12 cellular contexts compared by ENCODE assay signal in genomic region chr15:84752195-84752594, GRCh38. TPM values are rescaled to one million over a fixed set of nuclear protein-coding genes. Genes with fewer than 3 reads are reported as not detected.
DNase-seq lines count a peak whose midpoint lies in the region; ATAC-seq and TF ChIP-seq lines count a peak whose summit lies in the region.
"Had no signal": no experiment of that assay in that cellular context is flagged by ENCODE, and none has a peak within 500 bp of the region (broad histone marks: within the 10 kb centered on the region; RNA-seq: fewer than 3 reads in every experiment).

No MANE protein-coding gene starts in this region.

- DNase-seq in activated T-cell treated with anti-CD3 and anti-CD28 coated beads, Interleukin-2, amount 50 U/mL, for 24 hours, result no peak
- DNase-seq in activated T-cell treated with anti-CD3 and anti-CD28 coated beads for 4 hours (no peak), immature natural killer cell (no peak), COLO829 (ENCODE audit: low spot score) (no peak)
- DNase-seq: activated CD8-positive, alpha-beta memory T cell treated with anti-CD3 and anti-CD28 coated beads, Interleukin-2, amount 50 U/mL, for 48 hours; central memory CD4-positive, alpha-beta T cell; NCI-H146; T1000 had no signal

- peak overlapping the region; percentile 10 for H3K4me3 Mint-ChIP-seq in activated T-cell treated with anti-CD3 and anti-CD28 coated beads, Interleukin-2, amount 50 U/mL, for 24 hours
- no peak overlapping the region for H3K4me3 Mint-ChIP-seq in immature natural killer cell
- H3K4me3 Mint-ChIP-seq in stimulated activated memory B cell treated with anti-CD40 and anti-IgM and Interleukin-4, amounts not matched to agents 10 μg/mL and 1 μg/mL and 100 μg/mL, for 72 hours, result no peak overlapping the region

- ATAC-seq in SK-N-SH treated with all-trans-retinoic acid at 6 μM for 48 hours (no peak), GM21529 (IDR thresholded peaks at IDR 0.05; ENCODE audit: unreplicated experiment) (no peak), GM18861 (IDR thresholded peaks at IDR 0.05; ENCODE audit: unreplicated experiment) (no peak)
- no peak for ATAC-seq in stimulated activated memory B cell treated with anti-CD40 and anti-IgM and Interleukin-4, amounts not matched to agents 10 μg/mL and 1 μg/mL and 100 μg/mL, for 72 hours

- H3K4me1 Mint-ChIP-seq in activated T-cell treated with anti-CD3 and anti-CD28 coated beads, Interleukin-2, amount 50 U/mL, for 24 hours (ENCODE audit: low read depth), result peaks cover 67% of the 10 kb centered on the region
- peaks cover 68 to 81% of the 10 kb centered on the region in 2 donors for H3K4me1 Mint-ChIP-seq in immature natural killer cell
- H3K4me1 Mint-ChIP-seq in stimulated activated memory B cell treated with anti-CD40 and anti-IgM and Interleukin-4, amounts not matched to agents 10 μg/mL and 1 μg/mL and 100 μg/mL, for 72 hours, result peaks cover 79% of the 10 kb centered on the region

- no peaks in the 10 kb centered on the region for H3K27me3 Mint-ChIP-seq in activated T-cell treated with anti-CD3 and anti-CD28 coated beads, Interleukin-2, amount 50 U/mL, for 24 hours
- peaks cover 8 to 20% (median 17%) of the 10 kb centered on the region in 3 donors for H3K27me3 Mint-ChIP-seq in immature natural killer cell (ENCODE audit: low read depth in 3 of 3)
- no peaks in the 10 kb centered on the region for H3K27me3 Mint-ChIP-seq in stimulated activated memory B cell treated with anti-CD40 and anti-IgM and Interleukin-4, amounts not matched to agents 10 μg/mL and 1 μg/mL and 100 μg/mL, for 72 hours

- H3K27ac Mint-ChIP-seq in activated T-cell treated with anti-CD3 and anti-CD28 coated beads, Interleukin-2, amount 50 U/mL, for 24 hours, result peak overlapping the region; percentile 61
- H3K27ac Mint-ChIP-seq in immature natural killer cell, result peak overlapping the region; percentile 1 to 76 (median 24)
- H3K27ac Mint-ChIP-seq in stimulated activated memory B cell treated with anti-CD40 and anti-IgM and Interleukin-4, amounts not matched to agents 10 μg/mL and 1 μg/mL and 100 μg/mL, for 72 hours, result peak overlapping the region; percentile 3

- H3K9me3 Mint-ChIP-seq in activated T-cell treated with anti-CD3 and anti-CD28 coated beads, Interleukin-2, amount 50 U/mL, for 24 hours, result no peaks in the 10 kb centered on the region
- no peaks in the 10 kb centered on the region for H3K9me3 Mint-ChIP-seq in immature natural killer cell
- H3K9me3 Mint-ChIP-seq in stimulated activated memory B cell treated with anti-CD40 and anti-IgM and Interleukin-4, amounts not matched to agents 10 μg/mL and 1 μg/mL and 100 μg/mL, for 72 hours, result no peaks in the 10 kb centered on the region

- H3K36me3 Mint-ChIP-seq in activated T-cell treated with anti-CD3 and anti-CD28 coated beads, Interleukin-2, amount 50 U/mL, for 24 hours (ENCODE audit: low read depth), result peaks cover 60% of the 10 kb centered on the region
- H3K36me3 Mint-ChIP-seq in immature natural killer cell, result peaks cover 0 to 3% (median 0%) of the 10 kb centered on the region in 3 donors
- peaks cover 19% of the 10 kb centered on the region for H3K36me3 Mint-ChIP-seq in stimulated activated memory B cell treated with anti-CD40 and anti-IgM and Interleukin-4, amounts not matched to agents 10 μg/mL and 1 μg/mL and 100 μg/mL, for 72 hours

TF ChIP-seq in SK-N-SH treated with all-trans-retinoic acid at 6 μM for 48 hours, 23 proteins besides CTCF, POLR2A, EP300 and RAD21:
- TF ChIP-seq ZFP3 (CRISPR knock-in tag; IDR thresholded peaks at IDR 0.05) (peak; percentile 99), CREB5 (CRISPR knock-in tag; IDR thresholded peaks at IDR 0.05; ENCODE audit: low read depth) (no peak)

RNA-seq across cellular contexts. Expression of gene ZNF592, which starts 3.8 kb away (rescaled TPM):
- 1 to 10 TPM; 2.1 to 10.0 (median 2.4) TPM for polyA plus RNA-seq in immature natural killer cell

RNA-seq across cellular contexts. Expression of gene SEC11A, which starts 36.3 kb away (rescaled TPM):
- 100 to 1,000 TPM; 173 to 210 (median 188) TPM for polyA plus RNA-seq in immature natural killer cell

Comparison
In these comparisons a context has a peak if more than half of its experiments do, and no peak if none do; other contexts are left out.
1. H3K27ac Mint-ChIP-seq: peak in every context shown above with its lines; median percentile 61 in activated T-cell treated with anti-CD3 and anti-CD28 coated beads, Interleukin-2, amount 50 U/mL, for 24 hours; 24 in immature natural killer cell; 3 in stimulated activated memory B cell treated with anti-CD40 and anti-IgM and Interleukin-4, amounts not matched to agents 10 μg/mL and 1 μg/mL and 100 μg/mL, for 72 hours.